In the genomic region with DNA sequence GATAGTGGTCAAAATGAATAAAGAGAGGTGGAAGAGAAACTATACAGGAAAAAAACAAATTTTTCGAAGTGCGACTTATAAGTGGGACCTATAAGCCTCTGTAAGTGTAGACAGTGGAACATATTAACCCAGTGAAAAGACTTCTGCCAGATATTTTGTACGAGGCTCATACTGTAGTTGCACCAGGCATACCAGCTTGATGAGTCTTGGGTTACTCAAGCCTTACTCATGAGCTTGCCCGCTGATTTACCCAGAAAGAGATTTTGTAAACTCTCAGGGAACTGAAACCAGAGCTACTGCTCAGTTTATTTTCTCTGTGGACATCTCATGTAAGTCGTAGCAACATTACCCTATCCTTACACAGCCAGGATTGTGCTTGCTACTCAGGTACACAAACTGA, we compare ENCODE assay signal across 10 cellular contexts.
A peak's percentile ranks its signal among the peaks of the same experiment; 100 is the strongest.
DNase-seq lines count a peak whose midpoint lies in the region; TF ChIP-seq lines count a peak whose summit lies in the region.
"Had no signal": no experiment of that assay in that cellular context is flagged by ENCODE, and none has a peak within 500 bp of the region (broad histone marks: within the 10 kb centered on the region; RNA-seq: fewer than 3 reads in every experiment).

No MANE protein-coding gene starts in this region.

- no peaks in the 10 kb centered on the region for H4K20me1 ChIP-seq in fibroblast of lung (ENCODE audit: control insufficient read depth, extremely low read depth, insufficient read depth, low read length)

- H3K27me3 ChIP-seq in fibroblast of lung (ENCODE audit: control insufficient read depth, insufficient read depth, low read length) (no peaks in the 10 kb centered on the region), testis (no peaks in the 10 kb centered on the region)
- H3K27me3 ChIP-seq: sigmoid colon had no signal

- H3K9ac ChIP-seq in fibroblast of lung (ENCODE audit: insufficient read depth, low read length), result no peak overlapping the region

- POLR2A ChIA-PET in RWPE1 (lab: Yijun Ruan, JAX; ENCODE audit: low non-redundant PET), result interaction anchor here (1.1 kb wide), 1 partner anchor 11 kb away, joined by 3 read pairs; no protein-coding TSS in a partner anchor

- DNase-seq in HK-2 (ENCODE audit: unreplicated experiment), result peak; percentile 46
- DNase-seq in RWPE1 (ENCODE audit: low spot score), result peak; percentile 90
- peak; percentile 98 to 99 for DNase-seq in fibroblast of lung (ENCODE audit: low read depth in 2 of 2)
- DNase-seq in stromal cell of bone marrow (ENCODE audit: low read depth), result peak; percentile 97
- no peak for DNase-seq in activated naive CD4-positive, alpha-beta T cell treated with Interleukin-2 at 50 U/mL for 16 hours
- DNase-seq in testis, result no peak
- no peak for DNase-seq in stimulated activated CD4-positive, alpha-beta T cell treated with anti-CD3 and anti-CD28 coated beads, Interleukin-4, amount 100 ng/mL, for 1 hour
- DNase-seq: activated CD4-positive, alpha-beta T cell treated with anti-CD3 and anti-CD28 coated beads, Interleukin-2, amount 10 ng/mL, durations not matched to agents 7 days and 5 days; activated naive CD8-positive, alpha-beta T cell treated with anti-CD3 and anti-CD28 coated beads for 36 hours; sigmoid colon had no signal

- H3K4me3 ChIP-seq in fibroblast of lung (replicated peaks in 1 of 4; ENCODE audit: control extremely low read depth in 1 of 4, insufficient read depth in 1 of 4, low read depth in 3 of 4, low read length in 4 of 4), result no peak overlapping the region
- H3K4me3 ChIP-seq in testis, result no peak overlapping the region
- H3K4me3 ChIP-seq: sigmoid colon had no signal

- CTCF ChIA-PET in RWPE1 (lab: Yijun Ruan, JAX), result no interaction called here

- intact Hi-C loops in testis (cut with DNase I; ENCODE audit: low total_unique reads), result no loop called here

- no peaks in the 10 kb centered on the region for H3K79me2 ChIP-seq in fibroblast of lung (ENCODE audit: control insufficient read depth, insufficient read depth, low read length)

- peak overlapping the region; percentile 17 for H3K4me2 ChIP-seq in fibroblast of lung (ENCODE audit: extremely low read depth, insufficient read depth, low read length)

- H3K27ac ChIP-seq in RWPE1, result no peak overlapping the region
- peak overlapping the region; percentile 6 for H3K27ac ChIP-seq in fibroblast of lung (ENCODE audit: insufficient read depth, low read length)
- no peak overlapping the region for H3K27ac ChIP-seq in testis

- 88 to 93% methylated on average over 5 of the region's 5 CpGs for WGBS in testis, 2 donors

- TF ChIP-seq POLR2A in testis (IDR thresholded peaks at IDR 0.05), result no peak

- H3K4me1 ChIP-seq in fibroblast of lung (ENCODE audit: control insufficient read depth, extremely low read depth, insufficient read depth, low read length) (peaks cover 2% of the 10 kb centered on the region), testis (no peaks in the 10 kb centered on the region)
- H3K4me1 ChIP-seq: sigmoid colon had no signal

- no peak overlapping the region for H2AFZ ChIP-seq in fibroblast of lung (ENCODE audit: low read length)

- TF ChIP-seq CTCF in RWPE1 (conservative IDR thresholded peaks at IDR 0.05; ENCODE audit: low read depth) (no peak), fibroblast of lung (conservative IDR thresholded peaks at IDR 0.05 in 1 of 2, IDR thresholded peaks at IDR 0.05 in 1 of 2; ENCODE audit: low read depth in 1 of 2, low read length in 2 of 2) (no peak), testis (IDR thresholded peaks at IDR 0.05) (no peak)

- H3K9me3 ChIP-seq in fibroblast of lung (ENCODE audit: control insufficient read depth, insufficient read depth, low read depth, low read length) (no peaks in the 10 kb centered on the region), testis (no peaks in the 10 kb centered on the region)
- H3K9me3 ChIP-seq: sigmoid colon had no signal

- H3K36me3 ChIP-seq in fibroblast of lung (ENCODE audit: control insufficient read depth, insufficient read depth, low read length) (no peaks in the 10 kb centered on the region), testis (ENCODE audit: low read depth, missing control alignments) (no peaks in the 10 kb centered on the region)
- H3K36me3 ChIP-seq: sigmoid colon had no signal

Comparison
In these comparisons a context has a peak if more than half of its experiments do, and no peak if none do; other contexts are left out.
1. DNase-seq: peak in HK-2 (single experiment), RWPE1 (single experiment), fibroblast of lung (2 of 2) and stromal cell of bone marrow (single experiment); none in activated naive CD4-positive, alpha-beta T cell treated with Interleukin-2 at 50 U/mL for 16 hours (single experiment), testis (single experiment) and stimulated activated CD4-positive, alpha-beta T cell treated with anti-CD3 and anti-CD28 coated beads, Interleukin-4, amount 100 ng/mL, for 1 hour (single experiment).